In the genomic region with DNA sequence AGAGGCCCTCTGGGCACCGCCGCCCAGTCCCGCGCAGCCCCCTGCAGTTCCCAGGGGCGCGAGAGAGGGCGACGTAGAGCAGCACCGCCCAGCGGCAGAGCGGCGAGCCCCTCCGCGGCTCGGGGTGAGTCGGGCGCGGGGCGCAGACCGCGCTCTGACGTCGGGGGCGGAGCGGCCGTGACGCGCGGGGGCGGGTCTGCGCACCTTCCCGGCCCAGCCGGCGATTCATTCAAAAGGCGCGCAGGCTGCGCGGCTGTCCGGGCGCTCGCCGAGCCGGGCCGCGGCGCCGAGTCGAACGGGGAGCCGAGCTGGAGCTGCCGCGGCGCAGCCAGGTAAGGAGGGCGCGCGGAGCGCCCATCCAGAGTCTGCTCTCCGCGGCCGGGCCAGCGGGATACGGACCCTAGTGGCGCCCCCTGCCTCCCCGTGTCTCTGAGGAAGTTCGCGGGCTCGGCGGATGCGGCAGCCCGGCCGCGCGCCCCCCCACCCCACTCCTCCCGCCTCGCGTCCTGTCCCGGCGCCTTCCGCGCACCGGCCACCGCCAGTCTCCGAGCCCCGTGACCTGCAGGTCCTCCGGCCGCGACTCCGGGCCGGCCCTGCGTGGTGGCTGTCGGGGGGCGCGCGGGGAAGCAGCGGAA, we compare ENCODE assay signal across 1 cellular context.
TF ChIP-seq lines count a peak whose summit lies in the region.

A gene with protein sequence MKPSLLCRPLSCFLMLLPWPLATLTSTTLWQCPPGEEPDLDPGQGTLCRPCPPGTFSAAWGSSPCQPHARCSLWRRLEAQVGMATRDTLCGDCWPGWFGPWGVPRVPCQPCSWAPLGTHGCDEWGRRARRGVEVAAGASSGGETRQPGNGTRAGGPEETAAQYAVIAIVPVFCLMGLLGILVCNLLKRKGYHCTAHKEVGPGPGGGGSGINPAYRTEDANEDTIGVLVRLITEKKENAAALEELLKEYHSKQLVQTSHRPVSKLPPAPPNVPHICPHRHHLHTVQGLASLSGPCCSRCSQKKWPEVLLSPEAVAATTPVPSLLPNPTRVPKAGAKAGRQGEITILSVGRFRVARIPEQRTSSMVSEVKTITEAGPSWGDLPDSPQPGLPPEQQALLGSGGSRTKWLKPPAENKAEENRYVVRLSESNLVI (plus strand): TSS at position 232 of the 635 bp plus-strand sequence. CDS start 12,738 bp downstream, outside the sequence.

TF ChIP-seq in K562, 482 proteins besides CTCF, POLR2A, EP300 and RAD21 (continued from another document and continues in another):
- TF ChIP-seq HIVEP1 (CRISPR knock-in tag; IDR thresholded peaks at IDR 0.05) (no peak), HLTF (IDR thresholded peaks at IDR 0.05) (no peak), ZNF584 (CRISPR knock-in tag; IDR thresholded peaks at IDR 0.05; ENCODE audit: low read depth) (no peak), CBX3 (IDR thresholded peaks at IDR 0.05; ENCODE audit: borderline replicate concordance in 1 of 2, low read length in 2 of 2) (no peak), FOXK1 (CRISPR knock-in tag; IDR thresholded peaks at IDR 0.05; ENCODE audit: borderline replicate concordance) (no peak), ZZZ3 (IDR thresholded peaks at IDR 0.05) (no peak), ZNF589 (CRISPR knock-in tag; IDR thresholded peaks at IDR 0.05; ENCODE audit: low read depth) (no peak), FOXJ3 (CRISPR knock-in tag; IDR thresholded peaks at IDR 0.05) (no peak), ELF2 (CRISPR knock-in tag; IDR thresholded peaks at IDR 0.05) (peak; percentile 58; the same call in 1 of the 2 replicates), SMARCA5 (IDR thresholded peaks at IDR 0.05) (no peak), FOSL1 (tag; conservative IDR thresholded peaks at IDR 0.05) (no peak), HDAC1 (IDR thresholded peaks at IDR 0.05) (no peak), GABPB1 (CRISPR knock-in tag; IDR thresholded peaks at IDR 0.05) (no peak), PTRF (tag; IDR thresholded peaks at IDR 0.05) (no peak), NEUROD1 (IDR thresholded peaks at IDR 0.05; ENCODE audit: borderline replicate concordance, low read depth, low read length, partially characterized antibody) (no peak), GTF2A2 (tag; IDR thresholded peaks at IDR 0.05) (no peak), FUS (optimal IDR thresholded peaks at IDR 0.05; ENCODE audit: low read depth, low read length) (no peak), SNIP1 (IDR thresholded peaks at IDR 0.05; ENCODE audit: low read depth) (no peak), ETS2 (tag; IDR thresholded peaks at IDR 0.05; ENCODE audit: borderline replicate concordance, poor library complexity, severe bottlenecking) (no peak), PURB (CRISPR knock-in tag; IDR thresholded peaks at IDR 0.05; ENCODE audit: low read depth) (no peak), KDM1A (IDR thresholded peaks at IDR 0.05) (no peak), ATF7 (IDR thresholded peaks at IDR 0.05) (peak; percentile 86), RBM14 (IDR thresholded peaks at IDR 0.05; ENCODE audit: borderline replicate concordance, insufficient read depth, low read depth, low read length) (no peak)
- TF ChIP-seq, protein P1, sequence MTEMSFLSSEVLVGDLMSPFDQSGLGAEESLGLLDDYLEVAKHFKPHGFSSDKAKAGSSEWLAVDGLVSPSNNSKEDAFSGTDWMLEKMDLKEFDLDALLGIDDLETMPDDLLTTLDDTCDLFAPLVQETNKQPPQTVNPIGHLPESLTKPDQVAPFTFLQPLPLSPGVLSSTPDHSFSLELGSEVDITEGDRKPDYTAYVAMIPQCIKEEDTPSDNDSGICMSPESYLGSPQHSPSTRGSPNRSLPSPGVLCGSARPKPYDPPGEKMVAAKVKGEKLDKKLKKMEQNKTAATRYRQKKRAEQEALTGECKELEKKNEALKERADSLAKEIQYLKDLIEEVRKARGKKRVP (CRISPR knock-in tag; IDR thresholded peaks at IDR 0.05): no peak
- TF ChIP-seq, protein P2, sequence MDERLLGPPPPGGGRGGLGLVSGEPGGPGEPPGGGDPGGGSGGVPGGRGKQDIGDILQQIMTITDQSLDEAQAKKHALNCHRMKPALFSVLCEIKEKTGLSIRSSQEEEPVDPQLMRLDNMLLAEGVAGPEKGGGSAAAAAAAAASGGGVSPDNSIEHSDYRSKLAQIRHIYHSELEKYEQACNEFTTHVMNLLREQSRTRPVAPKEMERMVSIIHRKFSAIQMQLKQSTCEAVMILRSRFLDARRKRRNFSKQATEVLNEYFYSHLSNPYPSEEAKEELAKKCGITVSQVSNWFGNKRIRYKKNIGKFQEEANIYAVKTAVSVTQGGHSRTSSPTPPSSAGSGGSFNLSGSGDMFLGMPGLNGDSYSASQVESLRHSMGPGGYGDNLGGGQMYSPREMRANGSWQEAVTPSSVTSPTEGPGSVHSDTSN (CRISPR knock-in tag; IDR thresholded peaks at IDR 0.05; ENCODE audit: low read depth): no peak
- TF ChIP-seq, protein P2 (tag; conservative IDR thresholded peaks at IDR 0.05; ENCODE audit: low read depth): no peak
- TF ChIP-seq, protein P3, sequence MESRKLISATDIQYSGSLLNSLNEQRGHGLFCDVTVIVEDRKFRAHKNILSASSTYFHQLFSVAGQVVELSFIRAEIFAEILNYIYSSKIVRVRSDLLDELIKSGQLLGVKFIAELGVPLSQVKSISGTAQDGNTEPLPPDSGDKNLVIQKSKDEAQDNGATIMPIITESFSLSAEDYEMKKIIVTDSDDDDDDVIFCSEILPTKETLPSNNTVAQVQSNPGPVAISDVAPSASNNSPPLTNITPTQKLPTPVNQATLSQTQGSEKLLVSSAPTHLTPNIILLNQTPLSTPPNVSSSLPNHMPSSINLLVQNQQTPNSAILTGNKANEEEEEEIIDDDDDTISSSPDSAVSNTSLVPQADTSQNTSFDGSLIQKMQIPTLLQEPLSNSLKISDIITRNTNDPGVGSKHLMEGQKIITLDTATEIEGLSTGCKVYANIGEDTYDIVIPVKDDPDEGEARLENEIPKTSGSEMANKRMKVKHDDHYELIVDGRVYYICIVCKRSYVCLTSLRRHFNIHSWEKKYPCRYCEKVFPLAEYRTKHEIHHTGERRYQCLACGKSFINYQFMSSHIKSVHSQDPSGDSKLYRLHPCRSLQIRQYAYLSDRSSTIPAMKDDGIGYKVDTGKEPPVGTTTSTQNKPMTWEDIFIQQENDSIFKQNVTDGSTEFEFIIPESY (CRISPR knock-in tag; IDR thresholded peaks at IDR 0.05): peak; percentile 14; the same call in 1 of the 2 replicates
- TF ChIP-seq, protein P4, sequence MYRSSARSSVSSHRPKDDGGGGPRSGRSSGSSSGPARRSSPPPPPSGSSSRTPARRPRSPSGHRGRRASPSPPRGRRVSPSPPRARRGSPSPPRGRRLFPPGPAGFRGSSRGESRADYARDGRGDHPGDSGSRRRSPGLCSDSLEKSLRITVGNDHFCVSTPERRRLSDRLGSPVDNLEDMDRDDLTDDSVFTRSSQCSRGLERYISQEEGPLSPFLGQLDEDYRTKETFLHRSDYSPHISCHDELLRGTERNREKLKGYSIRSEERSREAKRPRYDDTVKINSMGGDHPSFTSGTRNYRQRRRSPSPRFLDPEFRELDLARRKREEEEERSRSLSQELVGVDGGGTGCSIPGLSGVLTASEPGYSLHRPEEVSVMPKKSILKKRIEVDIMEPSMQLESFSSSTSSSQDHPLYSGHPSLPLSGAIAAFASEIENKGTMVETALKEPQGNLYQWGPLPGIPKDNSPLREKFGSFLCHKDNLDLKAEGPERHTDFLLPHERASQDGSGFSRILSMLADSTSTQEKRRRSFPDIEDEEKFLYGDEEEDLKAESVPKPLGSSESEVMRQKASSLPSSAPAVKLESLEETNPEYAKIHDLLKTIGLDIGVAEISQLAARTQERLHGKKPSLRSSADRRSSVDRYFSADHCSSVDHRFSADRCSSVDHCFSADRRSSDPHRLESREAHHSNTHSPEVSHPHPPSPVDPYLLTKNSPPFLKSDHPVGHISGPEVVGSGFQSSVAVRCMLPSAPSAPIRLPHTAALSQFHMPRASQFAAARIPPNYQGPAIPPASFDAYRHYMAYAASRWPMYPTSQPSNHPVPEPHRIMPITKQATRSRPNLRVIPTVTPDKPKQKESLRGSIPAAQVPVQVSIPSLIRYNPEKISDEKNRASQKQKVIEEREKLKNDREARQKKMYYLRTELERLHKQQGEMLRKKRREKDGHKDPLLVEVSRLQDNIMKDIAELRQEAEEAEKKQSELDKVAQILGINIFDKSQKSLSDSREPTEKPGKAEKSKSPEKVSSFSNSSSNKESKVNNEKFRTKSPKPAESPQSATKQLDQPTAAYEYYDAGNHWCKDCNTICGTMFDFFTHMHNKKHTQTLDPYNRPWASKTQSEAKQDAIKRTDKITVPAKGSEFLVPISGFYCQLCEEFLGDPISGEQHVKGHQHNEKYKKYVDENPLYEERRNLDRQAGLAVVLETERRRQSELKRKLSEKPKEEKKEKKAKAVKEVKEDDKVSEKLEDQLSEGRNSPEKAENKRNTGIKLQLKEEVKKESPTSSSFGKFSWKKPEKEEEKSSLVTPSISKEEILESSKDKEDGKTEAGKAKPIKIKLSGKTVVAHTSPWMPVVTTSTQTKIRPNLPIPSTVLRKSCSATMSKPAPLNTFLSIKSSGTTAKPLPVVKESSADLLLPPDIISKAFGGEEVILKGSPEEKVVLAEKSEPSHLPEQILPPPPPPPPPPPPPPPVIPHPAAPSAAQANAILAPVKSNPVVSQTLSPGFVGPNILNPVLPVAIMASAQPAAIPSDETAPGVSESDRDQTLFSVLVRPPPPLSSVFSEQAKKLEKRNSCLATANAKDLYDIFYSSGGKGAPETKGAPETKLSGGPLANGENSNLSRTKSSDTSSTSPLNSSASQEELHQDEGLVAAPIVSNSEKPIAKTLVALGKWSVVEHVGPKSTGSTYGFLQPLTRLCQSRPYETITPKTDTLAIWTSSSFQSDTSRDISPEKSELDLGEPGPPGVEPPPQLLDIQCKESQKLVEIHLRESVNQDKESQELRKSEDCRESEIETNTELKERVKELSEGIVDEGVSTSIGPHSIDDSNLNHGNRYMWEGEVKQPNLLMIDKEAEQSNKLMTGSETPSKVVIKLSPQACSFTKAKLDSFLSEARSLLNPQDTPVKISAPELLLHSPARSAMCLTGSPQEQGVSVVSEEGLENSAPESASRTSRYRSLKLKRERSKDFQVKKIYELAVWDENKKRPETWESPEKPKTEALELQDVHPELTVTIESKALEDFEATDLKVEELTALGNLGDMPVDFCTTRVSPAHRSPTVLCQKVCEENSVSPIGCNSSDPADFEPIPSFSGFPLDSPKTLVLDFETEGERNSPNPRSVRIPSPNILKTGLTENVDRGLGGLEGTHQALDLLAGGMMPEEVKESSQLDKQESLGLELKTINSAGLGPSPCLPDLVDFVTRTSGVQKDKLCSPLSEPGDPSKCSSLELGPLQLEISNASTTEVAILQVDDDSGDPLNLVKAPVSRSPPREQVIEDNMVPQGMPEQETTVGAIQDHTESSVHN (IDR thresholded peaks at IDR 0.05; ENCODE audit: borderline replicate concordance in 1 of 2, low read depth in 1 of 2): no peak
- TF ChIP-seq, protein P5, sequence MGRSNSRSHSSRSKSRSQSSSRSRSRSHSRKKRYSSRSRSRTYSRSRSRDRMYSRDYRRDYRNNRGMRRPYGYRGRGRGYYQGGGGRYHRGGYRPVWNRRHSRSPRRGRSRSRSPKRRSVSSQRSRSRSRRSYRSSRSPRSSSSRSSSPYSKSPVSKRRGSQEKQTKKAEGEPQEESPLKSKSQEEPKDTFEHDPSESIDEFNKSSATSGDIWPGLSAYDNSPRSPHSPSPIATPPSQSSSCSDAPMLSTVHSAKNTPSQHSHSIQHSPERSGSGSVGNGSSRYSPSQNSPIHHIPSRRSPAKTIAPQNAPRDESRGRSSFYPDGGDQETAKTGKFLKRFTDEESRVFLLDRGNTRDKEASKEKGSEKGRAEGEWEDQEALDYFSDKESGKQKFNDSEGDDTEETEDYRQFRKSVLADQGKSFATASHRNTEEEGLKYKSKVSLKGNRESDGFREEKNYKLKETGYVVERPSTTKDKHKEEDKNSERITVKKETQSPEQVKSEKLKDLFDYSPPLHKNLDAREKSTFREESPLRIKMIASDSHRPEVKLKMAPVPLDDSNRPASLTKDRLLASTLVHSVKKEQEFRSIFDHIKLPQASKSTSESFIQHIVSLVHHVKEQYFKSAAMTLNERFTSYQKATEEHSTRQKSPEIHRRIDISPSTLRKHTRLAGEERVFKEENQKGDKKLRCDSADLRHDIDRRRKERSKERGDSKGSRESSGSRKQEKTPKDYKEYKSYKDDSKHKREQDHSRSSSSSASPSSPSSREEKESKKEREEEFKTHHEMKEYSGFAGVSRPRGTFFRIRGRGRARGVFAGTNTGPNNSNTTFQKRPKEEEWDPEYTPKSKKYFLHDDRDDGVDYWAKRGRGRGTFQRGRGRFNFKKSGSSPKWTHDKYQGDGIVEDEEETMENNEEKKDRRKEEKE (IDR thresholded peaks at IDR 0.05; ENCODE audit: borderline replicate concordance in 1 of 2, control insufficient read depth in 1 of 2, low read depth in 2 of 2, low read length in 1 of 2): no peak
- TF ChIP-seq, protein P6, sequence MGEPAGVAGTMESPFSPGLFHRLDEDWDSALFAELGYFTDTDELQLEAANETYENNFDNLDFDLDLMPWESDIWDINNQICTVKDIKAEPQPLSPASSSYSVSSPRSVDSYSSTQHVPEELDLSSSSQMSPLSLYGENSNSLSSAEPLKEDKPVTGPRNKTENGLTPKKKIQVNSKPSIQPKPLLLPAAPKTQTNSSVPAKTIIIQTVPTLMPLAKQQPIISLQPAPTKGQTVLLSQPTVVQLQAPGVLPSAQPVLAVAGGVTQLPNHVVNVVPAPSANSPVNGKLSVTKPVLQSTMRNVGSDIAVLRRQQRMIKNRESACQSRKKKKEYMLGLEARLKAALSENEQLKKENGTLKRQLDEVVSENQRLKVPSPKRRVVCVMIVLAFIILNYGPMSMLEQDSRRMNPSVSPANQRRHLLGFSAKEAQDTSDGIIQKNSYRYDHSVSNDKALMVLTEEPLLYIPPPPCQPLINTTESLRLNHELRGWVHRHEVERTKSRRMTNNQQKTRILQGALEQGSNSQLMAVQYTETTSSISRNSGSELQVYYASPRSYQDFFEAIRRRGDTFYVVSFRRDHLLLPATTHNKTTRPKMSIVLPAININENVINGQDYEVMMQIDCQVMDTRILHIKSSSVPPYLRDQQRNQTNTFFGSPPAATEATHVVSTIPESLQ (CRISPR knock-in tag; IDR thresholded peaks at IDR 0.05): 0 out of 2 replicates have a peak, but pooled peaks have one; percentile 41
- TF ChIP-seq, protein P7, sequence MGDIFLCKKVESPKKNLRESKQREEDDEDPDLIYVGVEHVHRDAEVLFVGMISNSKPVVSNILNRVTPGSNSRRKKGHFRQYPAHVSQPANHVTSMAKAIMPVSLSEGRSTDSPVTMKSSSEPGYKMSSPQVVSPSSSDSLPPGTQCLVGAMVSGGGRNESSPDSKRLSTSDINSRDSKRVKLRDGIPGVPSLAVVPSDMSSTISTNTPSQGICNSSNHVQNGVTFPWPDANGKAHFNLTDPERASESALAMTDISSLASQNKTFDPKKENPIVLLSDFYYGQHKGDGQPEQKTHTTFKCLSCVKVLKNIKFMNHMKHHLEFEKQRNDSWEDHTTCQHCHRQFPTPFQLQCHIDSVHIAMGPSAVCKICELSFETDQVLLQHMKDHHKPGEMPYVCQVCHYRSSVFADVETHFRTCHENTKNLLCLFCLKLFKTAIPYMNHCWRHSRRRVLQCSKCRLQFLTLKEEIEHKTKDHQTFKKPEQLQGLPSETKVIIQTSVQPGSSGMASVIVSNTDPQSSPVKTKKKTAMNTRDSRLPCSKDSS (IDR thresholded peaks at IDR 0.05; ENCODE audit: low read depth, partially characterized antibody): no peak
- TF ChIP-seq, protein P8, sequence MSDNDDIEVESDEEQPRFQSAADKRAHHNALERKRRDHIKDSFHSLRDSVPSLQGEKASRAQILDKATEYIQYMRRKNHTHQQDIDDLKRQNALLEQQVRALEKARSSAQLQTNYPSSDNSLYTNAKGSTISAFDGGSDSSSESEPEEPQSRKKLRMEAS (CRISPR knock-in tag; IDR thresholded peaks at IDR 0.05): no peak
